ENCODE assay signal across 25 cellular contexts in genomic region chr9:113570106-113570505, GRCh38.
A peak's percentile ranks its signal among the peaks of the same experiment; 100 is the strongest.
DNase-seq lines count a peak whose midpoint lies in the region; ATAC-seq, FAIRE-seq and TF ChIP-seq lines count a peak whose summit lies in the region.
"Had no signal": no experiment of that assay in that cellular context is flagged by ENCODE, and none has a peak within 500 bp of the region (broad histone marks: within the 10 kb centered on the region; RNA-seq: fewer than 3 reads in every experiment).

No MANE protein-coding gene starts in this region.

- H3K27me3 Mint-ChIP-seq in naive thymus-derived CD8-positive, alpha-beta T cell = no peaks in the 10 kb centered on the region

- H3K36me3 Mint-ChIP-seq in naive thymus-derived CD8-positive, alpha-beta T cell = no peaks in the 10 kb centered on the region
- peaks cover 29% of the 10 kb centered on the region for H3K36me3 Mint-ChIP-seq in stimulated activated effector memory CD8-positive, alpha-beta T cell treated with anti-CD3 and anti-CD28 coated beads, Interleukin-12 subunit alpha, Interleukin-12 subunit beta, amount 100 ng/mL, for 72 hours
- H3K36me3 Mint-ChIP-seq: activated naive CD4-positive, alpha-beta T cell treated with anti-CD3 and anti-CD28 coated beads, Interleukin-2, amount 10 ng/mL, durations not matched to agents 7 days and 5 days; memory B cell had no signal

- WGBS in thyroid gland, 2 donors = 90 to 94% methylated on average over 9 of the region's 9 CpGs

- FAIRE-seq in GM12891 (lab: Jason Lieb, UNC) = no peak
- FAIRE-seq: colon, small intestine had no signal

- H3K4me1 ChIP-seq in PC-3 (ENCODE audit: insufficient read depth, low read length) = peaks cover 28% of the 10 kb centered on the region
- H3K4me1 ChIP-seq in thyroid gland = peaks cover 15 to 59% of the 10 kb centered on the region in 2 donors

- H3K9ac ChIP-seq in PC-3 (ENCODE audit: low read length) = no peak overlapping the region

- H3K79me2 ChIP-seq in PC-3 (ENCODE audit: low read length) = no peaks in the 10 kb centered on the region

- H3K4me3 ChIP-seq in PC-3 (ENCODE audit: low read length) = no peak overlapping the region
- no peak overlapping the region for H3K4me3 ChIP-seq in thyroid gland (replicated peaks in 1 of 3)

- ATAC-seq in left ventricle myocardium superior (no peak), PC-3 (no peak)
- no peak for ATAC-seq in naive thymus-derived CD8-positive, alpha-beta T cell
- no peak for ATAC-seq in stimulated activated effector memory CD8-positive, alpha-beta T cell treated with anti-CD3 and anti-CD28 coated beads, Interleukin-12 subunit alpha, Interleukin-12 subunit beta, amount 100 ng/mL, for 72 hours

- H3K4me1 Mint-ChIP-seq in naive thymus-derived CD8-positive, alpha-beta T cell = peaks cover 33 to 65% (median 57%) of the 10 kb centered on the region in 4 donors
- H3K4me1 Mint-ChIP-seq in stimulated activated effector memory CD8-positive, alpha-beta T cell treated with anti-CD3 and anti-CD28 coated beads, Interleukin-12 subunit alpha, Interleukin-12 subunit beta, amount 100 ng/mL, for 72 hours = peaks cover 86% of the 10 kb centered on the region

- H3K4me2 ChIP-seq in PC-3 (ENCODE audit: low read length) = no peak overlapping the region

- POLR2A ChIA-PET in PC-3 (lab: Charles Lee; ENCODE audit: unreplicated experiment) = interaction anchor here (0.6 kb wide), 1 partner anchor 98 kb away, joined by 6 read pairs; no protein-coding TSS in a partner anchor
- POLR2A ChIA-PET in naive thymus-derived CD8-positive, alpha-beta T cell (lab: Charles Lee) = no interaction called here

- no peaks in the 10 kb centered on the region for H3F3A ChIP-seq in PC-3 (ENCODE audit: low read length, unreplicated experiment)

- H2AFZ ChIP-seq in PC-3 (ENCODE audit: low read length) = no peak overlapping the region

- H3K9me3 Mint-ChIP-seq in naive thymus-derived CD8-positive, alpha-beta T cell = no peaks in the 10 kb centered on the region
- no peaks in the 10 kb centered on the region for H3K9me3 Mint-ChIP-seq in stimulated activated effector memory CD8-positive, alpha-beta T cell treated with anti-CD3 and anti-CD28 coated beads, Interleukin-12 subunit alpha, Interleukin-12 subunit beta, amount 100 ng/mL, for 72 hours
- H3K9me3 Mint-ChIP-seq: activated naive CD4-positive, alpha-beta T cell treated with anti-CD3 and anti-CD28 coated beads, Interleukin-2, amount 10 ng/mL, durations not matched to agents 7 days and 5 days; memory B cell had no signal

- peak overlapping the region in 7 of 10 donors; percentile 20 to 88 (median 62) for H3K27ac Mint-ChIP-seq in naive thymus-derived CD8-positive, alpha-beta T cell
- H3K27ac Mint-ChIP-seq in stimulated activated effector memory CD8-positive, alpha-beta T cell treated with anti-CD3 and anti-CD28 coated beads, Interleukin-12 subunit alpha, Interleukin-12 subunit beta, amount 100 ng/mL, for 72 hours = peak overlapping the region; percentile 75
- H3K27ac Mint-ChIP-seq: activated naive CD4-positive, alpha-beta T cell treated with anti-CD3 and anti-CD28 coated beads, Interleukin-2, amount 10 ng/mL, durations not matched to agents 7 days and 5 days; memory B cell had no signal

- H3K36me3 ChIP-seq in PC-3 (ENCODE audit: low read depth, low read length) (no peaks in the 10 kb centered on the region), thyroid gland (no peaks in the 10 kb centered on the region)
- H3K36me3 ChIP-seq: BE2C had no signal

- DNase-seq in cardiac septum (ENCODE audit: low spot score) (peak; percentile 63), left ventricle myocardium superior (no peak), PC-3 (no peak), GM12891 (ENCODE audit: insufficient read length, low spot score) (no peak), thyroid gland (no peak), HUDEP-2 (lab: John Stamatoyannopoulos, UW; ENCODE audit: unreplicated experiment in 76 of 76) (no peak)
- peak in 1 of 10 donors; percentile 37 for DNase-seq in naive thymus-derived CD8-positive, alpha-beta T cell
- no peak for DNase-seq in stimulated activated effector memory CD8-positive, alpha-beta T cell treated with anti-CD3 and anti-CD28 coated beads, Interleukin-12 subunit alpha, Interleukin-12 subunit beta, amount 100 ng/mL, for 72 hours (ENCODE audit: low spot score in 2 of 2)
- DNase-seq: ACHN; activated CD4-positive, alpha-beta T cell treated with anti-CD3 and anti-CD28 coated beads for 4 hours; anterior cingulate cortex; BE2C; COR-L47; effector CD4-positive, alpha-beta T cell; erythroblast; GDM1; H7; NCI-H1105; NCI-H1930; small intestine; stimulated activated CD4-positive, alpha-beta T cell treated with anti-CD3 and anti-CD28 coated beads, Interleukin-1b, Interleukin-23, amount 100 ng/mL, for 48 hours; stimulated activated CD8-positive, alpha-beta memory T cell treated with anti-CD3 and anti-CD28 coated beads, Interleukin-4, amount 100 ng/mL, for 48 hours had no signal

- H3K4me3 Mint-ChIP-seq in naive thymus-derived CD8-positive, alpha-beta T cell = no peak overlapping the region
- H3K4me3 Mint-ChIP-seq in stimulated activated effector memory CD8-positive, alpha-beta T cell treated with anti-CD3 and anti-CD28 coated beads, Interleukin-12 subunit alpha, Interleukin-12 subunit beta, amount 100 ng/mL, for 72 hours = no peak overlapping the region
- H3K4me3 Mint-ChIP-seq: activated naive CD4-positive, alpha-beta T cell treated with anti-CD3 and anti-CD28 coated beads, Interleukin-2, amount 10 ng/mL, durations not matched to agents 7 days and 5 days; memory B cell had no signal

- BruUV-seq in PC-3 (replicated peaks; lab: Mats Ljungman, UMichigan) = no TSS peak

- H3K9me2 ChIP-seq in PC-3 (replicated peaks; ENCODE audit: low read length) = no peaks in the 10 kb centered on the region

- intact Hi-C loops in cardiac septum (cut with DNase I) (loop anchor here (5.0 kb wide), 1 partner anchor 33 kb away; no protein-coding TSS in a partner anchor), left ventricle myocardium superior (cut with micrococcal nuclease) (loop anchor here (10.0 kb wide), 1 partner anchor 45 kb away; no protein-coding TSS in a partner anchor), PC-3 (cut with micrococcal nuclease) (no loop called here), thyroid gland (cut with DNase I) (loop anchor here (10.0 kb wide), 1 partner anchor 55 kb away; no protein-coding TSS in a partner anchor)

- no peaks in the 10 kb centered on the region for H4K20me1 ChIP-seq in PC-3 (ENCODE audit: low read length)

- H3K27ac ChIP-seq in PC-3 (ENCODE audit: low read length) = peak overlapping the region; percentile 25; the same call in 1 of the 2 replicates
- H3K27ac ChIP-seq in thyroid gland = no peak overlapping the region

- TF ChIP-seq CTCF in PC-3 (conservative IDR thresholded peaks at IDR 0.05; ENCODE audit: low read depth, low read length) (no peak), thyroid gland (IDR thresholded peaks at IDR 0.05) (no peak)

- no peaks in the 10 kb centered on the region for H3K27me3 ChIP-seq in PC-3 (ENCODE audit: low read length)
- H3K27me3 ChIP-seq in thyroid gland = no peaks in the 10 kb centered on the region
- H3K27me3 ChIP-seq: BE2C had no signal

- no peaks in the 10 kb centered on the region for H3K9me3 ChIP-seq in PC-3 (ENCODE audit: low read length)
- H3K9me3 ChIP-seq in thyroid gland = no peaks in the 10 kb centered on the region
- H3K9me3 ChIP-seq: BE2C had no signal

- TF ChIP-seq POLR2A in GM12891 (IDR thresholded peaks at IDR 0.05; ENCODE audit: low read depth, low read length) (no peak), thyroid gland (IDR thresholded peaks at IDR 0.05) (no peak)

- CTCF ChIA-PET in PC-3 (lab: Charles Lee) = no interaction called here

TF ChIP-seq in GM12891, 5 proteins besides CTCF, POLR2A, EP300 and RAD21:
- TF ChIP-seq PAX5 (IDR thresholded peaks at IDR 0.05; ENCODE audit: insufficient read depth, low read length, severe bottlenecking) (no peak), POLR2AphosphoS5 (IDR thresholded peaks at IDR 0.05; ENCODE audit: low read depth, low read length) (no peak), SPI1 (IDR thresholded peaks at IDR 0.05; ENCODE audit: low read depth, low read length) (no peak), TAF1 (IDR thresholded peaks at IDR 0.05; ENCODE audit: low read depth, low read length) (no peak), POU2F2 (IDR thresholded peaks at IDR 0.05; ENCODE audit: low read depth, low read length) (no peak)
